28 cellular contexts compared by ENCODE assay signal in genomic region chr16:13193721-13194120, GRCh38.
"Had no signal": no experiment of that assay in that cellular context is flagged by ENCODE, and none has a peak within 500 bp of the region (broad histone marks: within the 10 kb centered on the region; RNA-seq: fewer than 3 reads in every experiment).

No MANE protein-coding gene starts in this region.

- H3K27me3 ChIP-seq: adrenal gland, breast epithelium, cardiac muscle cell, foreskin keratinocyte, gastrocnemius medialis had no signal

- ATAC-seq: activated naive CD8-positive, alpha-beta T cell treated with anti-CD3 and anti-CD28 coated beads, Interleukin-2, amount 50 U/mL, for 24 hours; esophagus mucosa; foreskin keratinocyte; gastrocnemius medialis; heart left ventricle; WTC11 had no signal

- H3K4me3 ChIP-seq: adrenal gland, breast epithelium, cardiac muscle cell, coronary artery, dorsolateral prefrontal cortex, gastrocnemius medialis, heart left ventricle had no signal

- H3K9me3 ChIP-seq: adrenal gland, breast epithelium, gastrocnemius medialis had no signal

- H3K27ac ChIP-seq: adrenal gland, breast epithelium, cardiac muscle cell, coronary artery, dorsolateral prefrontal cortex, foreskin keratinocyte, gastrocnemius medialis, heart left ventricle, VCaP had no signal

- FAIRE-seq: TTC549 had no signal

- H3K4me1 ChIP-seq: adrenal gland, breast epithelium, foreskin keratinocyte, gastrocnemius medialis, heart left ventricle had no signal

- DNase-seq: activated CD4-positive, alpha-beta memory T cell treated with anti-CD3 and anti-CD28 coated beads, Interleukin-2, amount 10 ng/mL, durations not matched to agents 7 days and 5 days; activated CD4-positive, alpha-beta T cell treated with anti-CD3 and anti-CD28 coated beads for 1 hour; activated CD4-positive, alpha-beta T cell treated with anti-CD3 and anti-CD28 coated beads for 4 hours; activated CD4-positive, alpha-beta T cell treated with anti-CD3 and anti-CD28 coated beads, Interleukin-2, amount 10 ng/mL, durations not matched to agents 7 days and 5 days; activated CD4-positive, alpha-beta T cell treated with anti-CD3 and anti-CD28 coated beads, Interleukin-2, amount 50 U/mL, for 4 hours; activated effector memory CD4-positive, alpha-beta T cell treated with anti-CD3 and anti-CD28 coated beads, Interleukin-2, amount 50 U/mL, for 16 hours; activated naive CD4-positive, alpha-beta T cell treated with anti-CD3 and anti-CD28 coated beads for 36 hours; activated naive CD8-positive, alpha-beta T cell treated with anti-CD3 and anti-CD28 coated beads for 36 hours; activated naive CD8-positive, alpha-beta T cell treated with anti-CD3 and anti-CD28 coated beads, Interleukin-2, amount 50 U/mL, for 24 hours; activated T-cell treated with anti-CD3 and anti-CD28 coated beads, Interleukin-2, amount 50 U/mL, for 48 hours; adrenal gland; amygdala; aorta; dorsolateral prefrontal cortex; effector memory CD4-positive, alpha-beta T cell; endodermal cell; gastrocnemius medialis; glutamatergic neuron; heart left ventricle; T-helper 2 cell had no signal

- H3K36me3 ChIP-seq: adrenal gland, breast epithelium, cardiac muscle cell, gastrocnemius medialis, heart left ventricle had no signal
